ENCODE assay signal across 1 cellular context in genomic region chr2:168255103-168255502, GRCh38.
TF ChIP-seq lines count a peak whose summit lies in the region.

No MANE protein-coding gene starts in this region.

TF ChIP-seq in HCT116, 20 proteins besides CTCF, POLR2A, EP300 and RAD21 (continued from another document):
- TF ChIP-seq ZBTB33 (IDR thresholded peaks at IDR 0.05; ENCODE audit: extremely low read depth, insufficient replicate concordance, low read length), result no peak
